Comparison of ENCODE assay signal across 8 cellular contexts in genomic region chr10:125159932-125160855, GRCh38. TPM values are rescaled to one million over a fixed set of nuclear protein-coding genes. Genes with fewer than 3 reads are reported as not detected.
DNase-seq lines count a peak whose midpoint lies in the region; ATAC-seq and TF ChIP-seq lines count a peak whose summit lies in the region.

CTBP2 (minus strand) TSS chr10:125160563.

- no peaks in the 10 kb centered on the region for H3K9me2 ChIP-seq in PC-3 (replicated peaks; ENCODE audit: low read length)

- peaks cover 72% of the 10 kb centered on the region for H3K27me3 Mint-ChIP-seq in activated naive CD4-positive, alpha-beta T cell treated with anti-CD3 and anti-CD28 coated beads, Interleukin-2, amount 10 ng/mL, durations not matched to agents 7 days and 5 days

- peak; percentile 5 for ATAC-seq in PC-3
- no peak for ATAC-seq in stimulated activated effector memory CD8-positive, alpha-beta T cell treated with anti-CD3 and anti-CD28 coated beads, Interleukin-12 subunit alpha, Interleukin-12 subunit beta, amount 100 ng/mL, for 72 hours

- H3K9me3 Mint-ChIP-seq in activated naive CD4-positive, alpha-beta T cell treated with anti-CD3 and anti-CD28 coated beads, Interleukin-2, amount 10 ng/mL, durations not matched to agents 7 days and 5 days: no peaks in the 10 kb centered on the region
- no peaks in the 10 kb centered on the region for H3K9me3 Mint-ChIP-seq in stimulated activated effector memory CD8-positive, alpha-beta T cell treated with anti-CD3 and anti-CD28 coated beads, Interleukin-12 subunit alpha, Interleukin-12 subunit beta, amount 100 ng/mL, for 72 hours

- no peaks in the 10 kb centered on the region for H3F3A ChIP-seq in PC-3 (ENCODE audit: low read length, unreplicated experiment)

- H3K79me2 ChIP-seq in PC-3 (ENCODE audit: low read length): peaks cover 45% of the 10 kb centered on the region

- H3K27me3 ChIP-seq in PC-3 (ENCODE audit: low read length) (no peaks in the 10 kb centered on the region), colonic mucosa (no peaks in the 10 kb centered on the region)

- H3K9ac ChIP-seq in PC-3 (ENCODE audit: low read length): peak within 1 kb of the TSS; percentile 89
- H3K9ac ChIP-seq in colonic mucosa (ENCODE audit: low read depth in 2 of 2, low read length in 2 of 2): peak within 1 kb of the TSS; percentile 74 to 93

- peaks cover 6% of the 10 kb centered on the region for H3K4me1 Mint-ChIP-seq in activated naive CD4-positive, alpha-beta T cell treated with anti-CD3 and anti-CD28 coated beads, Interleukin-2, amount 10 ng/mL, durations not matched to agents 7 days and 5 days
- H3K4me1 Mint-ChIP-seq in stimulated activated effector memory CD8-positive, alpha-beta T cell treated with anti-CD3 and anti-CD28 coated beads, Interleukin-12 subunit alpha, Interleukin-12 subunit beta, amount 100 ng/mL, for 72 hours: no peaks in the 10 kb centered on the region

- H3K4me3 Mint-ChIP-seq in activated naive CD4-positive, alpha-beta T cell treated with anti-CD3 and anti-CD28 coated beads, Interleukin-2, amount 10 ng/mL, durations not matched to agents 7 days and 5 days: peak within 1 kb of the TSS; percentile 49
- H3K4me3 Mint-ChIP-seq in stimulated activated effector memory CD8-positive, alpha-beta T cell treated with anti-CD3 and anti-CD28 coated beads, Interleukin-12 subunit alpha, Interleukin-12 subunit beta, amount 100 ng/mL, for 72 hours: peak within 1 kb of the TSS; percentile 45

- H3K27ac Mint-ChIP-seq in activated naive CD4-positive, alpha-beta T cell treated with anti-CD3 and anti-CD28 coated beads, Interleukin-2, amount 10 ng/mL, durations not matched to agents 7 days and 5 days: no peak within 1 kb of the TSS
- no peak within 1 kb of the TSS for H3K27ac Mint-ChIP-seq in stimulated activated effector memory CD8-positive, alpha-beta T cell treated with anti-CD3 and anti-CD28 coated beads, Interleukin-12 subunit alpha, Interleukin-12 subunit beta, amount 100 ng/mL, for 72 hours

- H2AFZ ChIP-seq in PC-3 (ENCODE audit: low read length): peak within 1 kb of the TSS; percentile 85

- no peaks in the 10 kb centered on the region for H3K36me3 Mint-ChIP-seq in activated naive CD4-positive, alpha-beta T cell treated with anti-CD3 and anti-CD28 coated beads, Interleukin-2, amount 10 ng/mL, durations not matched to agents 7 days and 5 days
- H3K36me3 Mint-ChIP-seq in stimulated activated effector memory CD8-positive, alpha-beta T cell treated with anti-CD3 and anti-CD28 coated beads, Interleukin-12 subunit alpha, Interleukin-12 subunit beta, amount 100 ng/mL, for 72 hours: no peaks in the 10 kb centered on the region

- H3K36me3 ChIP-seq in PC-3 (ENCODE audit: low read depth, low read length) (no peaks in the 10 kb centered on the region), colonic mucosa (no peaks in the 10 kb centered on the region)

- peak within 1 kb of the TSS; percentile 83 for H3K4me3 ChIP-seq in PC-3 (ENCODE audit: low read length)
- H3K4me3 ChIP-seq in colonic mucosa: peak within 1 kb of the TSS; percentile 69

- H3K4me2 ChIP-seq in PC-3 (ENCODE audit: low read length): peak within 1 kb of the TSS; percentile 97

- peak within 1 kb of the TSS; percentile 89 for H3K27ac ChIP-seq in PC-3 (ENCODE audit: low read length)
- H3K27ac ChIP-seq in colonic mucosa: peak within 1 kb of the TSS; percentile 93

- DNase-seq in activated naive CD4-positive, alpha-beta T cell treated with anti-CD3 and anti-CD28 coated beads, Interleukin-2, amount 10 ng/mL, durations not matched to agents 7 days and 5 days: no peak
- DNase-seq in activated naive CD4-positive, alpha-beta T cell (lab: John Stamatoyannopoulos, UW): no peak
- DNase-seq in PC-3: peak; percentile 42
- peak; percentile 64 for DNase-seq in colonic mucosa
- peak; percentile 76 for DNase-seq in kidney tubule cell (ENCODE audit: low spot score)
- no peak for DNase-seq in stimulated activated effector memory CD8-positive, alpha-beta T cell treated with anti-CD3 and anti-CD28 coated beads, Interleukin-12 subunit alpha, Interleukin-12 subunit beta, amount 100 ng/mL, for 72 hours (ENCODE audit: low spot score in 2 of 2)
- DNase-seq in NCI-H2196 (lab: John Stamatoyannopoulos, UW; ENCODE audit: unreplicated experiment): no peak
- no peak for DNase-seq in DMS153 (lab: John Stamatoyannopoulos, UW)

- POLR2A ChIA-PET in PC-3 (lab: Charles Lee; ENCODE audit: unreplicated experiment): no interaction called here

- H3K4me1 ChIP-seq in PC-3 (ENCODE audit: insufficient read depth, low read length): peaks cover 34% of the 10 kb centered on the region
- H3K4me1 ChIP-seq in colonic mucosa: peaks cover 4% of the 10 kb centered on the region

- no TSS peak for BruUV-seq in PC-3 (replicated peaks; lab: Mats Ljungman, UMichigan)

- intact Hi-C loops in PC-3 (cut with micrococcal nuclease): loop anchor here (5.0 to 10.0 kb wide), 5 partner anchors 38 to 535 kb away; no protein-coding TSS in a partner anchor
- intact Hi-C loops in colonic mucosa (cut with DNase I): loop anchor here (10.0 kb wide), 1 partner anchor 185 kb away; no protein-coding TSS in a partner anchor

- CTCF ChIA-PET in activated naive CD4-positive, alpha-beta T cell treated with anti-CD3 and anti-CD28 coated beads, Interleukin-2, amount 10 ng/mL, durations not matched to agents 7 days and 5 days (lab: Charles Lee): no interaction called here
- CTCF ChIA-PET in PC-3 (lab: Charles Lee): no interaction called here

- no peaks in the 10 kb centered on the region for H3K9me3 ChIP-seq in PC-3 (ENCODE audit: low read length)
- no peaks in the 10 kb centered on the region for H3K9me3 ChIP-seq in colonic mucosa

- TF ChIP-seq CTCF in PC-3 (conservative IDR thresholded peaks at IDR 0.05; ENCODE audit: low read depth, low read length) (no peak), colonic mucosa (IDR thresholded peaks at IDR 0.05) (no peak)

- H4K20me1 ChIP-seq in PC-3 (ENCODE audit: low read length): peaks cover 10% of the 10 kb centered on the region; the same call in 1 of the 2 replicates

RNA-seq across cellular contexts. Expression of gene CTBP2, which starts in this region (rescaled TPM):
- 78.9 and 97.2 TPM in 2 replicates for total RNA-seq in PC-3 (2014; rRNA removed)
- total RNA-seq in colonic mucosa: 100 to 1,000 TPM; 106 to 172 TPM

Comparison
In these comparisons a context has a peak if more than half of its experiments do, and no peak if none do; other contexts are left out.
1. DNase-seq: peak in PC-3 (single experiment), colonic mucosa (single experiment) and kidney tubule cell (single experiment); none in activated naive CD4-positive, alpha-beta T cell treated with anti-CD3 and anti-CD28 coated beads, Interleukin-2, amount 10 ng/mL, durations not matched to agents 7 days and 5 days (single experiment), activated naive CD4-positive, alpha-beta T cell (0 of 4), stimulated activated effector memory CD8-positive, alpha-beta T cell treated with anti-CD3 and anti-CD28 coated beads, Interleukin-12 subunit alpha, Interleukin-12 subunit beta, amount 100 ng/mL, for 72 hours (0 of 2), NCI-H2196 (single experiment) and DMS153 (single experiment).